ENCODE assay signal across 8 cellular contexts in genomic region chr2:39728085-39728484, GRCh38. TPM values are rescaled to one million over a fixed set of nuclear protein-coding genes. Genes with fewer than 3 reads are reported as not detected.
DNase-seq lines count a peak whose midpoint lies in the region; ATAC-seq and TF ChIP-seq lines count a peak whose summit lies in the region.
"Not testable (repeated sequence)": the region's sequence is repeated elsewhere in the genome, so short reads cannot be mapped to it uniquely, and the experiment has no call there.

No MANE protein-coding gene starts in this region.

- peaks cover 13% of the 10 kb centered on the region for H3K36me3 ChIP-seq in BLaER1

- not testable (repeated sequence) for H3K27ac ChIP-seq in BLaER1

- DNase-seq in M059J (ENCODE audit: low read depth), result peak; percentile 87
- DNase-seq in astrocyte of the spinal cord (ENCODE audit: low read depth, low spot score), result peak; percentile 32
- peak; percentile 62 for DNase-seq in myocyte (ENCODE audit: low read depth)

- not testable (repeated sequence) for TF ChIP-seq CTCF in astrocyte of the spinal cord (IDR thresholded peaks at IDR 0.05; ENCODE audit: low read depth, low read length)

- peak; percentile 56 for ATAC-seq in GM18858 (IDR thresholded peaks at IDR 0.05; ENCODE audit: unreplicated experiment)
- ATAC-seq in GM21423 (IDR thresholded peaks at IDR 0.05; ENCODE audit: unreplicated experiment), result peak; percentile 71
- peak; percentile 42 for ATAC-seq in HG02852 (IDR thresholded peaks at IDR 0.05; ENCODE audit: unreplicated experiment)
- ATAC-seq in HG03175 (IDR thresholded peaks at IDR 0.05; ENCODE audit: unreplicated experiment), result peak; percentile 43

- H3K4me2 ChIP-seq in BLaER1, result peak overlapping the region; percentile 27

- not testable (repeated sequence) for H3K9me3 ChIP-seq in BLaER1

- not testable (repeated sequence) for H3K9ac ChIP-seq in BLaER1

- H4K20me1 ChIP-seq in BLaER1, result peaks cover 19% of the 10 kb centered on the region

- not testable (repeated sequence) for H3K27me3 ChIP-seq in BLaER1

- H3K4me3 ChIP-seq in BLaER1; astrocyte of the spinal cord (ENCODE audit: low read depth, low read length): not testable (repeated sequence)

- peaks cover 38% of the 10 kb centered on the region for H3K4me1 ChIP-seq in BLaER1

- in situ Hi-C loops in astrocyte of the spinal cord (cut with HindIII; ENCODE audit: low sequenced_read_pairs), result not testable (repeated sequence)

RNA-seq across cellular contexts. Expression of gene THUMPD2, which starts 51.0 kb away (rescaled TPM):
- 5.3 and 8.9 TPM in 2 replicates for total RNA-seq in M059J (2014; rRNA removed; shearing (Covaris generic))
- total RNA-seq in myocyte, result 12.0 and 13.3 TPM in 2 replicates
- polyA plus RNA-seq in myocyte (2012), result 10.0 TPM

Comparison
In these comparisons a context has a peak if more than half of its experiments do, and no peak if none do; other contexts are left out.
1. DNase-seq: peak in every context shown above with its lines; median percentile 87 in M059J; 62 in myocyte; 32 in astrocyte of the spinal cord.